Comparison of ENCODE assay signal across 8 cellular contexts in the genomic region with DNA sequence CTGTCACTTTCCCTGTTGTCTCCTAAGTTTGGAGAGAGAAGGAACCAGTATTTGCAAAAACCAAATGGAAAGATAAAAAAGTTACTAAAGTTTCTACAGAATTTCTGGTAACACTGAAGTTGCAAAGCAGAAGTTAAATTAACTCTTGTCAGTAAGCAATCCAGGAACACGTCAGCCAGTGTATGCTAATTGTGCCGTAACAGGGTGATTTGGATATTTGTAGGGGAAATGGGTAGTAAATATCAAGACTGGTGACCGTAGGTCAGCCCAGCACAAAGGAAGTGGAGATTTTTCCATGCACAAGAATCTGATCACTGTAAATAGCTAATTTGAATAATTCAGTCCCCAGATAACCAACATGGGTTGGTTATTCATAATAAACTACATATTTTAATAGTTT. TPM values are rescaled to one million over a fixed set of nuclear protein-coding genes. Genes with fewer than 3 reads are reported as not detected.
DNase-seq lines count a peak whose midpoint lies in the region; ATAC-seq and TF ChIP-seq lines count a peak whose summit lies in the region.

No MANE protein-coding gene starts in this region.

- H3K9me2 ChIP-seq in hepatocyte (replicated peaks; ENCODE audit: insufficient read depth): no peaks in the 10 kb centered on the region

- H2AFZ ChIP-seq in hepatocyte: no peak overlapping the region

- H3K27ac ChIP-seq in hepatocyte (peak overlapping the region; percentile 99), stomach (peak overlapping the region in 4 of 5 donors; percentile 97 to 100 (median 100))

- H3K4me3 Mint-ChIP-seq in CD14-positive monocyte: peak overlapping the region; percentile 97 to 99
- peak overlapping the region; percentile 98 for H3K4me3 Mint-ChIP-seq in WTC11

- no peak for TF ChIP-seq POLR2A in stomach (IDR thresholded peaks at IDR 0.05)

- DNase-seq in CD14-positive monocyte (ENCODE audit: low spot score) (peak; percentile 77), HT1080 (ENCODE audit: low read depth) (peak; percentile 48), WTC11 (ENCODE audit: low spot score) (no peak), hepatocyte (ENCODE audit: low spot score) (no peak), stomach (no peak), ACHN (no peak), GM19238 (ENCODE audit: insufficient read length, low spot score) (no peak)

- H3K9me3 ChIP-seq in hepatocyte (ENCODE audit: low read depth) (no peaks in the 10 kb centered on the region), stomach (no peaks in the 10 kb centered on the region)

- H3K27me3 Mint-ChIP-seq in CD14-positive monocyte (ENCODE audit: low read depth in 3 of 3) (no peaks in the 10 kb centered on the region), WTC11 (ENCODE audit: low read depth) (peaks cover 27% of the 10 kb centered on the region)

- ATAC-seq in WTC11 (no peak), GM18498 (IDR thresholded peaks at IDR 0.05; ENCODE audit: unreplicated experiment) (no peak)

- intact Hi-C loops in CD14-positive monocyte (cut with micrococcal nuclease) (loop anchor here (5.0 to 10.0 kb wide), 6 partner anchors 95 to 1145 kb away; partner anchors contain the start of genes BORCS5 (in 1 of the 2), CREBL2 (in 1 of the 2), DDX47 (in 1 of the 2) and DUSP16 (in 1 of the 2)), stomach (cut with DNase I; ENCODE audit: low total_unique reads) (no loop called here)

- H3K4me3 ChIP-seq in hepatocyte (peak overlapping the region; percentile 97), stomach (peak overlapping the region; percentile 84 to 91 (median 87))

- H3K9me3 Mint-ChIP-seq in CD14-positive monocyte (peaks cover 0 to 4% (median 2%) of the 10 kb centered on the region in 7 donors), WTC11 (no peaks in the 10 kb centered on the region)

- WGBS in hepatocyte (ENCODE audit: low lambda C conversion rate, missing lambda C conversion rate): 49% methylated on average over 3 of the region's 3 CpGs
- WGBS in stomach, 5 donors: 5 to 10% (median 9%) methylated on average over 3 of the region's 3 CpGs

- CTCF ChIA-PET in WTC11 (lab: Charles Lee): interaction anchor here (2.3 kb wide), 1 partner anchor 17 kb away, joined by 18 read pairs; no protein-coding TSS in a partner anchor

- H3K36me3 ChIP-seq in hepatocyte (replicated peaks; ENCODE audit: insufficient read depth, low read depth): no peaks in the 10 kb centered on the region
- H3K36me3 ChIP-seq in stomach: peaks cover 10 to 26% (median 17%) of the 10 kb centered on the region in 4 donors

- peak overlapping the region; percentile 94 for H3K4me2 ChIP-seq in hepatocyte

- H3K4me1 ChIP-seq in hepatocyte (ENCODE audit: insufficient read depth): peaks cover 46% of the 10 kb centered on the region
- peaks cover 47 to 72% (median 61%) of the 10 kb centered on the region in 4 donors for H3K4me1 ChIP-seq in stomach

- POLR2A ChIA-PET in WTC11 (lab: Charles Lee): interaction anchor here (0.6 kb wide), 1 partner anchor 1074 kb away, joined by 3 read pairs; no protein-coding TSS in a partner anchor

- H3K4me1 Mint-ChIP-seq in CD14-positive monocyte (peaks cover 52% of the 10 kb centered on the region), WTC11 (peaks cover 58% of the 10 kb centered on the region)

- H3K27ac Mint-ChIP-seq in CD14-positive monocyte (peak overlapping the region; percentile 97 to 99 (median 98)), WTC11 (peak overlapping the region; percentile 21; the same call in 1 of the 2 replicates)

- no peaks in the 10 kb centered on the region for H3K27me3 ChIP-seq in hepatocyte
- no peaks in the 10 kb centered on the region for H3K27me3 ChIP-seq in stomach

- peaks cover 58% of the 10 kb centered on the region for H3K79me2 ChIP-seq in hepatocyte

- in situ Hi-C loops in ACHN (cut with HindIII; ENCODE audit: low pct_ligation_motif_present, low pct_unique_long_range_greater_than_20kb, low sequenced_read_pairs): no loop called here

- no peak for TF ChIP-seq EP300 in stomach (IDR thresholded peaks at IDR 0.05)

- no peak for TF ChIP-seq CTCF in CD14-positive monocyte (IDR thresholded peaks at IDR 0.05)
- no peak for TF ChIP-seq CTCF in WTC11 (IDR thresholded peaks at IDR 0.05)
- TF ChIP-seq CTCF in hepatocyte (IDR thresholded peaks at IDR 0.05; ENCODE audit: poor library complexity): no peak
- TF ChIP-seq CTCF in stomach (IDR thresholded peaks at IDR 0.05): no peak

- H4K20me1 ChIP-seq in hepatocyte (ENCODE audit: insufficient read depth, poor library complexity, severe bottlenecking): peaks cover 30% of the 10 kb centered on the region

- H3K36me3 Mint-ChIP-seq in CD14-positive monocyte: peaks cover 41 to 43% of the 10 kb centered on the region in 2 donors
- H3K36me3 Mint-ChIP-seq in WTC11: peaks cover 38% of the 10 kb centered on the region

TF ChIP-seq in WTC11, 78 proteins besides CTCF, POLR2A, EP300 and RAD21:
- no peak for TF ChIP-seq FOXP1 (CRISPR knock-in tag; IDR thresholded peaks at IDR 0.05; ENCODE audit: borderline replicate concordance)
- no peak for TF ChIP-seq RORB (CRISPR knock-in tag; IDR thresholded peaks at IDR 0.05)
- TF ChIP-seq, protein P1, sequence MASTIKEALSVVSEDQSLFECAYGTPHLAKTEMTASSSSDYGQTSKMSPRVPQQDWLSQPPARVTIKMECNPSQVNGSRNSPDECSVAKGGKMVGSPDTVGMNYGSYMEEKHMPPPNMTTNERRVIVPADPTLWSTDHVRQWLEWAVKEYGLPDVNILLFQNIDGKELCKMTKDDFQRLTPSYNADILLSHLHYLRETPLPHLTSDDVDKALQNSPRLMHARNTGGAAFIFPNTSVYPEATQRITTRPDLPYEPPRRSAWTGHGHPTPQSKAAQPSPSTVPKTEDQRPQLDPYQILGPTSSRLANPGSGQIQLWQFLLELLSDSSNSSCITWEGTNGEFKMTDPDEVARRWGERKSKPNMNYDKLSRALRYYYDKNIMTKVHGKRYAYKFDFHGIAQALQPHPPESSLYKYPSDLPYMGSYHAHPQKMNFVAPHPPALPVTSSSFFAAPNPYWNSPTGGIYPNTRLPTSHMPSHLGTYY (CRISPR knock-in tag; IDR thresholded peaks at IDR 0.05): no peak
- TF ChIP-seq MXD4 (CRISPR knock-in tag; IDR thresholded peaks at IDR 0.05; ENCODE audit: borderline replicate concordance): no peak
- TF ChIP-seq, protein P2, sequence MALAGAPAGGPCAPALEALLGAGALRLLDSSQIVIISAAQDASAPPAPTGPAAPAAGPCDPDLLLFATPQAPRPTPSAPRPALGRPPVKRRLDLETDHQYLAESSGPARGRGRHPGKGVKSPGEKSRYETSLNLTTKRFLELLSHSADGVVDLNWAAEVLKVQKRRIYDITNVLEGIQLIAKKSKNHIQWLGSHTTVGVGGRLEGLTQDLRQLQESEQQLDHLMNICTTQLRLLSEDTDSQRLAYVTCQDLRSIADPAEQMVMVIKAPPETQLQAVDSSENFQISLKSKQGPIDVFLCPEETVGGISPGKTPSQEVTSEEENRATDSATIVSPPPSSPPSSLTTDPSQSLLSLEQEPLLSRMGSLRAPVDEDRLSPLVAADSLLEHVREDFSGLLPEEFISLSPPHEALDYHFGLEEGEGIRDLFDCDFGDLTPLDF (CRISPR knock-in tag; IDR thresholded peaks at IDR 0.05): no peak
TF ChIP-seq in WTC11: peak in this region for 0.

RNA-seq across cellular contexts. Expression of gene CDKN1B, which starts 2.3 kb away (rescaled TPM):
- 1 to 10 TPM; 9.2 to 9.5 TPM for polyA plus RNA-seq in CD14-positive monocyte
- 18.9 and 24.0 TPM in 2 replicates for total RNA-seq in HT1080 (2014; rRNA removed; shearing (Covaris generic))
- 16.8 and 18.8 TPM in 2 replicates for polyA plus RNA-seq in HT1080 (2015; cell fraction: cytosol; rRNA removed)
- polyA plus RNA-seq in HT1080 (2015; cell fraction: nucleus; rRNA removed): 24.8 and 27.6 TPM in 2 replicates
- total RNA-seq in WTC11 (2021): 34.2 to 38.4 TPM (median 34.8 TPM) in 3 replicates
- 44.8 and 46.0 TPM in 2 replicates for total RNA-seq in hepatocyte
- polyA plus RNA-seq in hepatocyte: 4.2 and 7.0 TPM in 2 replicates
- 10 to 100 TPM; 22.9 to 60.8 (median 40.0) TPM for total RNA-seq in stomach
- polyA plus RNA-seq in stomach: 10 to 100 TPM; 17.7 to 27.6 (median 24.7) TPM

RNA-seq across cellular contexts. Expression of gene GPR19, which starts 23.5 kb away (rescaled TPM):
- not detected for polyA plus RNA-seq in CD14-positive monocyte
- 0.37 and 0.73 TPM in 2 replicates for total RNA-seq in HT1080 (2014; rRNA removed; shearing (Covaris generic))
- 0.41 and 0.94 TPM in 2 replicates for polyA plus RNA-seq in HT1080 (2015; cell fraction: cytosol; rRNA removed)
- 1.2 and 3.3 TPM in 2 replicates for polyA plus RNA-seq in HT1080 (2015; cell fraction: nucleus; rRNA removed)
- total RNA-seq in WTC11 (2021): 10.4 to 16.4 TPM (median 14.2 TPM) in 3 replicates
- total RNA-seq in hepatocyte: 0.16 and 0.50 TPM in 2 replicates
- 0.44 and 0.74 TPM in 2 replicates for polyA plus RNA-seq in hepatocyte
- under 1 TPM in 1 of 5 donors, not detected in 4; 0.73 TPM for total RNA-seq in stomach
- polyA plus RNA-seq in stomach: under 1 TPM; 0.19 to 0.61 (median 0.23) TPM

Comparison
In these comparisons a context has a peak if more than half of its experiments do, and no peak if none do; other contexts are left out.
1. DNase-seq: peak in CD14-positive monocyte (single experiment) and HT1080 (single experiment); none in WTC11 (single experiment), hepatocyte (single experiment), stomach (single experiment), ACHN (single experiment) and GM19238 (single experiment).